ENCODE assay signal across 19 cellular contexts in the genomic region with DNA sequence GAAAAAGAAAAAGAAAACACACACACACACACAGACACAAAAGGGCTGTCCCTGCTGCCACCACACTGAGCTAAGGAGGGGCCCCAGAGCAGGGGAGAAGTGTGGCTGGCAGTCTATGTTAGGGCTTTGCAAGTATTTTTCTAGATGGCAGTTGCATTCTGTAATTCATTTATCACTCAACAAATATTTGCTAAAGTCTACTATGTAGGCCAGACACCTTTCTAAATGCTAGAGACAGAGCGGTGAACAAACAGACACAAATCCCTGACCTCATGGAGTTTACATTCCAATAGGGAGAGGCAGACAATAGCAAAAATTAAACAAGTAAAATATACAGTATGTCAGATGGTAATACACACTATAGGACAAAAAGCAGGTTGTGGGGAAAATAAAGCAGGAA. TPM values are rescaled to one million over a fixed set of nuclear protein-coding genes. Genes with fewer than 3 reads are reported as not detected.
DNase-seq lines count a peak whose midpoint lies in the region; ATAC-seq, FAIRE-seq and TF ChIP-seq lines count a peak whose summit lies in the region.
"Had no signal": no experiment of that assay in that cellular context is flagged by ENCODE, and none has a peak within 500 bp of the region (broad histone marks: within the 10 kb centered on the region; RNA-seq: fewer than 3 reads in every experiment).

No MANE protein-coding gene starts in this region.

- H3K4me1 ChIP-seq in K562 (replicated peaks in 1 of 2; ENCODE audit: control insufficient read depth in 2 of 2, insufficient read depth in 2 of 2, low read length in 2 of 2): no peaks in the 10 kb centered on the region; a peak in 2 of 5 replicates
- H3K4me1 ChIP-seq: BLaER1 had no signal

- TF ChIP-seq POLR2A in K562 (conservative IDR thresholded peaks at IDR 0.05): no peak

- BruUV-seq in K562 (replicated peaks; lab: Mats Ljungman, UMichigan): no TSS peak

- H3K9me3 Mint-ChIP-seq in activated naive CD4-positive, alpha-beta T cell treated with anti-CD3 and anti-CD28 coated beads for 36 hours: peaks cover 4% of the 10 kb centered on the region
- H3K9me3 Mint-ChIP-seq: CD4-positive, alpha-beta T cell; IgD-negative memory B cell had no signal

- POLR2A ChIA-PET in K562 (lab: Yijun Ruan, JAX): interaction anchor here (0.5 kb wide), 1 partner anchor 312 kb away, joined by 3 read pairs; no protein-coding TSS in a partner anchor

- H3K36me3 ChIP-seq in K562 (ENCODE audit: control insufficient read depth, insufficient read depth, low read length): no peaks in the 10 kb centered on the region
- H3K36me3 ChIP-seq: BLaER1 had no signal

- no peak for TF ChIP-seq EP300 in K562 (IDR thresholded peaks at IDR 0.05; ENCODE audit: low read length)

- no peaks in the 10 kb centered on the region for H3K9me3 ChIP-seq in K562 (replicated peaks; ENCODE audit: control insufficient read depth, insufficient read depth, low read depth, low read length)
- H3K9me3 ChIP-seq: BLaER1 had no signal

- intact Hi-C loops in activated naive CD4-positive, alpha-beta T cell treated with anti-CD3 and anti-CD28 coated beads for 36 hours (cut with micrococcal nuclease): loop anchor here (10.0 kb wide), 1 partner anchor 1958 kb away; no protein-coding TSS in a partner anchor
- intact Hi-C loops in K562 (cut with micrococcal nuclease): no loop called here

- no peak overlapping the region for H3K4me3 ChIP-seq in K562
- H3K4me3 ChIP-seq: BLaER1 had no signal

- H4K20me1 ChIP-seq in K562 (replicated peaks; ENCODE audit: control insufficient read depth, insufficient read depth, low read length): no peaks in the 10 kb centered on the region
- H4K20me1 ChIP-seq: BLaER1 had no signal

- H2AFZ ChIP-seq in K562 (ENCODE audit: low read depth, low read length): peak overlapping the region; percentile 49; the same call in 1 of the 2 replicates

- no peak for FAIRE-seq in K562 (lab: Jason Lieb, UNC)
- FAIRE-seq: GM12892 had no signal

- peak overlapping the region; percentile 82 for H3K27ac Mint-ChIP-seq in activated naive CD4-positive, alpha-beta T cell treated with anti-CD3 and anti-CD28 coated beads for 36 hours
- H3K27ac Mint-ChIP-seq: CD4-positive, alpha-beta T cell; IgD-negative memory B cell had no signal

- WGBS in K562 (ENCODE audit: insufficient coverage, low coverage, missing lambda C conversion rate): 87% methylated on average over 1 of the region's 1 CpG

- no peak overlapping the region for H3K9ac ChIP-seq in K562 (ENCODE audit: insufficient read depth in 1 of 2, low read depth in 2 of 2, low read length in 2 of 2)
- H3K9ac ChIP-seq: BLaER1, KMS-11 had no signal

- no peaks in the 10 kb centered on the region for H3K9me1 ChIP-seq in K562 (ENCODE audit: control insufficient read depth, insufficient read depth, low read length)

- H3K27me3 ChIP-seq in K562 (ENCODE audit: control insufficient read depth in 2 of 2, insufficient read depth in 2 of 2, low read length in 2 of 2): no peaks in the 10 kb centered on the region
- H3K27me3 ChIP-seq: BLaER1 had no signal

- no peak for TF ChIP-seq CTCF in K562 (IDR thresholded peaks at IDR 0.05 in 2 of 3, conservative IDR thresholded peaks at IDR 0.05 in 1 of 3; ENCODE audit: insufficient read depth in 2 of 3, low read depth in 1 of 3, low read length in 3 of 3)

- no peak overlapping the region for H3K4me3 Mint-ChIP-seq in activated naive CD4-positive, alpha-beta T cell treated with anti-CD3 and anti-CD28 coated beads for 36 hours
- H3K4me3 Mint-ChIP-seq: CD4-positive, alpha-beta T cell; IgD-negative memory B cell had no signal

- peaks cover 3% of the 10 kb centered on the region for H3K36me3 Mint-ChIP-seq in activated naive CD4-positive, alpha-beta T cell treated with anti-CD3 and anti-CD28 coated beads for 36 hours (ENCODE audit: low read depth)

- H3K4me2 ChIP-seq in K562 (ENCODE audit: insufficient read depth, low read length): no peak overlapping the region
- H3K4me2 ChIP-seq: BLaER1, KMS-11 had no signal

- ATAC-seq in K562: no peak
- no peak for ATAC-seq in GM18873 (IDR thresholded peaks at IDR 0.05; ENCODE audit: low FRiP score, unreplicated experiment)
- ATAC-seq: HCT116 had no signal

- in situ Hi-C loops in K562 (cut with MboI): no loop called here

- no peak overlapping the region for H3K27ac ChIP-seq in K562 (ENCODE audit: extremely low read depth, low read depth, low read length)
- H3K27ac ChIP-seq: 22Rv1, BLaER1, HL-60, KMS-11 had no signal

- H3K4me1 Mint-ChIP-seq in activated naive CD4-positive, alpha-beta T cell treated with anti-CD3 and anti-CD28 coated beads for 36 hours (ENCODE audit: low read depth): peaks cover 68% of the 10 kb centered on the region

- no peak for DNase-seq in activated naive CD4-positive, alpha-beta T cell treated with anti-CD3 and anti-CD28 coated beads for 36 hours
- DNase-seq in activated naive CD4-positive, alpha-beta T cell treated with Interleukin-2 at 50 U/mL for 16 hours: no peak
- DNase-seq in DMS53 treated with DMSO at 0.1 percent for 48 hours (lab: John Stamatoyannopoulos, UW; ENCODE audit: unreplicated experiment): peak; percentile 48
- no peak for DNase-seq in K562 (ENCODE audit: extremely low read depth in 1 of 4, low spot score in 3 of 4)
- no peak for DNase-seq in NCI-H526 (lab: John Stamatoyannopoulos, UW)
- DNase-seq in cerebellar nuclear complex (lab: John Stamatoyannopoulos, UW): no peak
- DNase-seq: AML-193; CD4-positive, alpha-beta T cell; DND-41; GDM1 had no signal

- no peak for TF ChIP-seq RAD21 in K562 (CRISPR knock-in tag; conservative IDR thresholded peaks at IDR 0.05 in 1 of 2, IDR thresholded peaks at IDR 0.05 in 1 of 2)

- CTCF ChIA-PET in activated naive CD4-positive, alpha-beta T cell treated with anti-CD3 and anti-CD28 coated beads for 36 hours (lab: Charles Lee): interaction anchor here (1.1 kb wide), 1 partner anchor 14 kb away, joined by 3 read pairs; no protein-coding TSS in a partner anchor
- CTCF ChIA-PET in K562 (lab: Yijun Ruan, JAX; ENCODE audit: low intra/inter-chr PET ratio): no interaction called here

- no peaks in the 10 kb centered on the region for H3K27me3 Mint-ChIP-seq in activated naive CD4-positive, alpha-beta T cell treated with anti-CD3 and anti-CD28 coated beads for 36 hours (ENCODE audit: low read depth)

- no peaks in the 10 kb centered on the region for H3K79me2 ChIP-seq in K562 (ENCODE audit: control insufficient read depth, insufficient read depth, low read length)

RNA-seq across cellular contexts. Expression of gene WDR64, which starts 20.2 kb away (rescaled TPM):
- not detected for total RNA-seq in activated naive CD4-positive, alpha-beta T cell treated with anti-CD3 and anti-CD28 coated beads for 36 hours
- 0.40 TPM in 1 of 2 replicates, not detected in the other for total RNA-seq in K562 (2011; cell fraction: chromatin; rRNA removed; ENCODE audit: low replicate concordance)
- not detected in 2 replicates for total RNA-seq in K562 (2011; cell fraction: nucleolus; rRNA removed)
- total RNA-seq in K562 (2011; cell fraction: nucleoplasm; rRNA removed): not detected in 2 replicates
- total RNA-seq in K562 (2014; rRNA removed): not detected in 2 replicates
- total RNA-seq in K562 (2014; rRNA removed; fragmentation: Illumina TruSeq; extraction: Trizol): 0.06 and 0.29 TPM in 2 replicates
- not detected in 2 replicates for total RNA-seq in K562 (2015; rRNA removed; fragmentation: Illumina TruSeq; extraction: Trizol)
- not detected in 2 replicates for total RNA-seq in K562 (2021)
- polyA plus RNA-seq in K562 (2011; rRNA removed): not detected in 2 replicates
- not detected in 2 replicates for polyA plus RNA-seq in K562 (2011; cell fraction: cytosol; rRNA removed)
- polyA plus RNA-seq in K562 (2011; cell fraction: nucleus; rRNA removed): 0.04 TPM in 1 of 2 replicates, not detected in the other
- 0.07 and 0.25 TPM in 2 replicates for polyA plus RNA-seq in K562 (2012)
- 0.06 and 0.08 TPM in 2 replicates for polyA plus RNA-seq in K562 (2014; fragmentation: Illumina TruSeq; extraction: Trizol)
- under 1 TPM; 0.17 to 0.21 TPM for polyA plus RNA-seq in K562 (2014; fragmentation: Nextera tagmentation; extraction: Ambion mirVana)
- not detected in 2 replicates for polyA plus RNA-seq in K562 (2014; rRNA removed)
- polyA minus RNA-seq in K562 (2011; rRNA and poly(A)+ RNA removed): not detected in 2 replicates
- not detected in 2 replicates for polyA minus RNA-seq in K562 (2011; cell fraction: cytosol; rRNA and poly(A)+ RNA removed)
- not detected in 2 replicates for polyA minus RNA-seq in K562 (2011; cell fraction: nucleus; rRNA and poly(A)+ RNA removed)
- total RNA-seq: H4 had no signal

RNA-seq across cellular contexts. Expression of gene CHML, which starts 32.1 kb away (rescaled TPM):
- total RNA-seq in activated naive CD4-positive, alpha-beta T cell treated with anti-CD3 and anti-CD28 coated beads for 36 hours: 10 to 100 TPM; 19.9 to 21.1 TPM
- total RNA-seq in K562 (2011; cell fraction: chromatin; rRNA removed; ENCODE audit: low replicate concordance): 25.6 and 109 TPM in 2 replicates
- total RNA-seq in K562 (2011; cell fraction: nucleolus; rRNA removed): 14.0 and 21.6 TPM in 2 replicates
- total RNA-seq in K562 (2011; cell fraction: nucleoplasm; rRNA removed): 40.7 and 66.0 TPM in 2 replicates
- total RNA-seq in K562 (2014; rRNA removed): 48.5 and 54.5 TPM in 2 replicates
- 88.3 and 95.1 TPM in 2 replicates for total RNA-seq in K562 (2014; rRNA removed; fragmentation: Illumina TruSeq; extraction: Trizol)
- 57.4 and 63.9 TPM in 2 replicates for total RNA-seq in K562 (2015; rRNA removed; fragmentation: Illumina TruSeq; extraction: Trizol)
- 77.4 and 84.2 TPM in 2 replicates for total RNA-seq in K562 (2021)
- 65.1 and 75.1 TPM in 2 replicates for polyA plus RNA-seq in K562 (2011; rRNA removed)
- polyA plus RNA-seq in K562 (2011; cell fraction: cytosol; rRNA removed): 30.2 and 34.3 TPM in 2 replicates
- 43.7 and 65.6 TPM in 2 replicates for polyA plus RNA-seq in K562 (2011; cell fraction: nucleus; rRNA removed)
- 29.8 and 31.0 TPM in 2 replicates for polyA plus RNA-seq in K562 (2012)
- polyA plus RNA-seq in K562 (2014; fragmentation: Illumina TruSeq; extraction: Trizol): 51.0 and 62.8 TPM in 2 replicates
- 10 to 100 TPM; 13.0 to 15.9 TPM for polyA plus RNA-seq in K562 (2014; fragmentation: Nextera tagmentation; extraction: Ambion mirVana)
- polyA plus RNA-seq in K562 (2014; rRNA removed): 35.1 and 35.8 TPM in 2 replicates
- polyA minus RNA-seq in K562 (2011; rRNA and poly(A)+ RNA removed): 171 and 184 TPM in 2 replicates
- 58.6 and 74.0 TPM in 2 replicates for polyA minus RNA-seq in K562 (2011; cell fraction: cytosol; rRNA and poly(A)+ RNA removed)
- polyA minus RNA-seq in K562 (2011; cell fraction: nucleus; rRNA and poly(A)+ RNA removed): 45.9 and 102 TPM in 2 replicates

RNA-seq across cellular contexts. Expression of gene OPN3, which starts 32.1 kb away (rescaled TPM):
- total RNA-seq in activated naive CD4-positive, alpha-beta T cell treated with anti-CD3 and anti-CD28 coated beads for 36 hours: 1 to 10 TPM; 7.7 to 9.0 TPM
- 8.9 and 19.2 TPM in 2 replicates for total RNA-seq in K562 (2011; cell fraction: chromatin; rRNA removed; ENCODE audit: low replicate concordance)
- total RNA-seq in K562 (2011; cell fraction: nucleolus; rRNA removed): 13.0 and 15.4 TPM in 2 replicates
- total RNA-seq in K562 (2011; cell fraction: nucleoplasm; rRNA removed): 25.2 and 40.2 TPM in 2 replicates
- total RNA-seq in K562 (2014; rRNA removed): 19.3 and 24.3 TPM in 2 replicates
- 20.2 and 21.2 TPM in 2 replicates for total RNA-seq in K562 (2014; rRNA removed; fragmentation: Illumina TruSeq; extraction: Trizol)
- 17.0 and 17.7 TPM in 2 replicates for total RNA-seq in K562 (2015; rRNA removed; fragmentation: Illumina TruSeq; extraction: Trizol)
- total RNA-seq in K562 (2021): 16.4 and 18.1 TPM in 2 replicates
- polyA plus RNA-seq in K562 (2011; rRNA removed): 34.6 and 35.8 TPM in 2 replicates
- 20.1 and 32.3 TPM in 2 replicates for polyA plus RNA-seq in K562 (2011; cell fraction: cytosol; rRNA removed)
- polyA plus RNA-seq in K562 (2011; cell fraction: nucleus; rRNA removed): 6.9 and 13.9 TPM in 2 replicates
- 12.9 and 16.2 TPM in 2 replicates for polyA plus RNA-seq in K562 (2012)
- polyA plus RNA-seq in K562 (2014; fragmentation: Illumina TruSeq; extraction: Trizol): 18.1 and 22.1 TPM in 2 replicates
- 1 to 10 TPM; 4.2 to 6.3 TPM for polyA plus RNA-seq in K562 (2014; fragmentation: Nextera tagmentation; extraction: Ambion mirVana)
- 11.6 and 19.6 TPM in 2 replicates for polyA plus RNA-seq in K562 (2014; rRNA removed)
- polyA minus RNA-seq in K562 (2011; rRNA and poly(A)+ RNA removed): 35.7 and 47.7 TPM in 2 replicates
- 13.3 and 26.9 TPM in 2 replicates for polyA minus RNA-seq in K562 (2011; cell fraction: cytosol; rRNA and poly(A)+ RNA removed)
- polyA minus RNA-seq in K562 (2011; cell fraction: nucleus; rRNA and poly(A)+ RNA removed): 6.7 and 10.4 TPM in 2 replicates
